In genomic region chr19:32613008-32613407, GRCh38 we compare ENCODE assay signal across 27 cellular contexts.
"Had no signal": no experiment of that assay in that cellular context is flagged by ENCODE, and none has a peak within 500 bp of the region (broad histone marks: within the 10 kb centered on the region; RNA-seq: fewer than 3 reads in every experiment).

No MANE protein-coding gene starts in this region.

- H3K4me1 ChIP-seq: stomach, suprapubic skin, testis, thyroid gland, tibial artery, tibial nerve, transverse colon, upper lobe of left lung, upper lobe of right lung, uterus, vagina had no signal

- FAIRE-seq: urothelium cell line had no signal

- H3K4me3 ChIP-seq: stomach, suprapubic skin, testis, thoracic aorta, thyroid gland, tibial artery, tibial nerve, transverse colon, upper lobe of left lung, upper lobe of right lung, uterus, vagina had no signal

- H3K36me3 ChIP-seq: uterus had no signal

- H3K9me3 ChIP-seq: stomach, suprapubic skin, testis, thoracic aorta, thyroid gland, tibial artery, transverse colon, upper lobe of left lung, upper lobe of right lung, uterus, vagina had no signal

- H3K27ac ChIP-seq: stomach, suprapubic skin, testis, thoracic aorta, thyroid gland, tibial artery, tibial nerve, transverse colon, upper lobe of left lung, upper lobe of right lung, uterus, vagina had no signal

- ATAC-seq: stimulated activated effector memory CD8-positive, alpha-beta T cell treated with anti-CD3 and anti-CD28 coated beads, Interleukin-12 subunit alpha, Interleukin-12 subunit beta, amount 100 ng/mL, for 72 hours; stimulated activated memory B cell treated with anti-CD40 and anti-IgM and Interleukin-4, amounts not matched to agents 10 μg/mL and 1 μg/mL and 100 μg/mL, for 72 hours; stimulated activated naive B cell treated with anti-CD40 and anti-IgM and Interleukin-4, amounts not matched to agents 10 μg/mL and 1 μg/mL and 100 μg/mL, for 72 hours; stimulated activated naive CD8-positive, alpha-beta T cell treated with anti-CD3 and anti-CD28 coated beads, Interleukin-15, amount 100 ng/mL, for 72 hours; stimulated activated naive CD8-positive, alpha-beta T cell treated with anti-CD3 and anti-CD28 coated beads, Interleukin-15, Interleukin-2, amounts not matched to agents 100 U/mL and 50 U/mL, for 24 hours; upper lobe of right lung had no signal

- DNase-seq: stimulated activated CD4-positive, alpha-beta T cell treated with anti-CD3 and anti-CD28 coated beads, Interleukin-2, amount 100 ng/mL, for 48 hours; stimulated activated CD4-positive, alpha-beta T cell treated with anti-CD3 and anti-CD28 coated beads, Interleukin-4, amount 100 ng/mL, for 1 hour; stimulated activated CD4-positive, alpha-beta T cell treated with anti-CD3 and anti-CD28 coated beads, Interleukin-4, amount 100 ng/mL, for 24 hours; stimulated activated CD4-positive, alpha-beta T cell treated with anti-CD3 and anti-CD28 coated beads, Interleukin-4, amount 100 ng/mL, for 4 hours; stimulated activated CD8-positive, alpha-beta memory T cell treated with anti-CD3 and anti-CD28 coated beads, Interleukin-4, amount 100 ng/mL, for 48 hours; stimulated activated naive B cell treated with anti-CD40 and anti-IgM and Interleukin-4, amounts not matched to agents 10 μg/mL and 1 μg/mL and 100 μg/mL, for 72 hours; stimulated activated naive CD4-positive, alpha-beta T cell; stimulated activated naive CD4-positive, alpha-beta T cell treated with Interleukin-2 at 50 U/mL for 16 hours; stimulated activated naive CD8-positive, alpha-beta T cell treated with anti-CD3 and anti-CD28 coated beads, Interleukin-15, amount 100 ng/mL, for 72 hours; stimulated activated naive CD8-positive, alpha-beta T cell treated with anti-CD3 and anti-CD28 coated beads, Interleukin-15, Interleukin-2, amounts not matched to agents 100 U/mL and 50 U/mL, for 24 hours; stomach; substantia nigra; testis; thyroid gland; tibial artery; transverse colon; trophoblast cell; upper lobe of left lung; upper lobe of right lung; uterus had no signal
